18 cellular contexts compared by ENCODE assay signal in genomic region chr19:58338825-58339558, GRCh38. TPM values are rescaled to one million over a fixed set of nuclear protein-coding genes. Genes with fewer than 3 reads are reported as not detected.
A peak's percentile ranks its signal among the peaks of the same experiment; 100 is the strongest.
DNase-seq lines count a peak whose midpoint lies in the region; ATAC-seq and TF ChIP-seq lines count a peak whose summit lies in the region.
"Had no signal": no experiment of that assay in that cellular context is flagged by ENCODE, and none has a peak within 500 bp of the region (broad histone marks: within the 10 kb centered on the region; RNA-seq: fewer than 3 reads in every experiment).

No MANE protein-coding gene starts in this region.

- ATAC-seq in HG03432 (IDR thresholded peaks at IDR 0.05; ENCODE audit: unreplicated experiment), result no peak
- ATAC-seq: activated CD4-positive, alpha-beta T cell treated with anti-CD3 and anti-CD28 coated beads for 36 hours; effector memory CD8-positive, alpha-beta T cell had no signal

- peaks cover 42% of the 10 kb centered on the region for H3K36me3 Mint-ChIP-seq in endothelial cell (ENCODE audit: low read depth, unreplicated experiment)

- DNase-seq in DMS53 (lab: John Stamatoyannopoulos, UW) (peak; percentile 16), DMS53 treated with DMSO at 0.1 percent for 48 hours (lab: John Stamatoyannopoulos, UW; ENCODE audit: unreplicated experiment) (no peak), endothelial cell (ENCODE audit: low spot score) (peak; percentile 63), DMS79 (lab: John Stamatoyannopoulos, UW) (no peak), DMS 273 treated with DMSO at 0.1 percent for 48 hours (lab: John Stamatoyannopoulos, UW) (no peak)
- DNase-seq: 8988T; activated CD4-positive, alpha-beta T cell treated with anti-CD3 and anti-CD28 coated beads for 36 hours; CD4-positive, alpha-beta T cell; effector memory CD8-positive, alpha-beta T cell; GDM1; GOT3; NCI-H187 treated with DMSO at 0.1 percent for 48 hours; NCI-H524 treated with DMSO at 0.1 percent for 48 hours; ovary; stimulated activated CD4-positive, alpha-beta T cell treated with anti-CD3 and anti-CD28 coated beads, Interleukin-12 subunit alpha, Interleukin-12 subunit beta, amount 100 ng/mL, for 4 hours; T-helper 1 cell had no signal

- H3K4me1 Mint-ChIP-seq in endothelial cell (ENCODE audit: unreplicated experiment), result peaks cover 34% of the 10 kb centered on the region
- H3K4me1 Mint-ChIP-seq: activated CD4-positive, alpha-beta T cell treated with anti-CD3 and anti-CD28 coated beads for 36 hours had no signal

- H3K27ac Mint-ChIP-seq in endothelial cell (ENCODE audit: unreplicated experiment), result peak overlapping the region; percentile 68
- H3K27ac Mint-ChIP-seq: activated CD4-positive, alpha-beta T cell treated with anti-CD3 and anti-CD28 coated beads for 36 hours; activated naive CD8-positive, alpha-beta T cell; CD4-positive, alpha-beta T cell; effector memory CD8-positive, alpha-beta T cell had no signal

- peak; percentile 60 for TF ChIP-seq CTCF in endothelial cell (IDR thresholded peaks at IDR 0.05; ENCODE audit: unreplicated experiment)

- H3K4me3 Mint-ChIP-seq in endothelial cell (ENCODE audit: unreplicated experiment), result no peak overlapping the region
- H3K4me3 Mint-ChIP-seq: activated CD4-positive, alpha-beta T cell treated with anti-CD3 and anti-CD28 coated beads for 36 hours; activated naive CD8-positive, alpha-beta T cell; CD4-positive, alpha-beta T cell; effector memory CD8-positive, alpha-beta T cell had no signal

- no peaks in the 10 kb centered on the region for H3K9me3 Mint-ChIP-seq in endothelial cell (ENCODE audit: unreplicated experiment)
- H3K9me3 Mint-ChIP-seq: CD4-positive, alpha-beta T cell; effector memory CD8-positive, alpha-beta T cell had no signal

- H3K27me3 Mint-ChIP-seq in endothelial cell (ENCODE audit: unreplicated experiment), result peaks cover 3% of the 10 kb centered on the region
- H3K27me3 Mint-ChIP-seq: activated CD4-positive, alpha-beta T cell treated with anti-CD3 and anti-CD28 coated beads for 36 hours; activated naive CD8-positive, alpha-beta T cell; CD4-positive, alpha-beta T cell; effector memory CD8-positive, alpha-beta T cell had no signal

RNA-seq across cellular contexts. Expression of gene ZSCAN22, which starts 12.2 kb away (rescaled TPM):
- 3.2 TPM for total RNA-seq in endothelial cell (ENCODE audit: unreplicated experiment)

RNA-seq across cellular contexts. Expression of gene A1BG, which starts 14.3 kb away (rescaled TPM):
- 41.9 TPM for total RNA-seq in endothelial cell (ENCODE audit: unreplicated experiment)

RNA-seq across cellular contexts. Expression of gene ZNF497, which starts 23.6 kb away (rescaled TPM):
- total RNA-seq in endothelial cell (ENCODE audit: unreplicated experiment), result 3.6 TPM

RNA-seq across cellular contexts. Expression of gene ERVK3-1, which starts 33.8 kb away (rescaled TPM):
- 40.6 TPM for total RNA-seq in endothelial cell (ENCODE audit: unreplicated experiment)

RNA-seq across cellular contexts. Expression of gene ZNF837, which starts 41.8 kb away (rescaled TPM):
- total RNA-seq in endothelial cell (ENCODE audit: unreplicated experiment), result 4.5 TPM

Comparison
In these comparisons a context has a peak if more than half of its experiments do, and no peak if none do; other contexts are left out.
1. DNase-seq: peak in DMS53 (single experiment) and endothelial cell (single experiment); none in DMS53 treated with DMSO at 0.1 percent for 48 hours (single experiment), DMS79 (single experiment) and DMS 273 treated with DMSO at 0.1 percent for 48 hours (single experiment).